ENCODE assay signal across 5 cellular contexts in genomic region chr14:46861753-46862152, GRCh38.
"Had no signal": no experiment of that assay in that cellular context is flagged by ENCODE, and none has a peak within 500 bp of the region (broad histone marks: within the 10 kb centered on the region; RNA-seq: fewer than 3 reads in every experiment).

No MANE protein-coding gene starts in this region.

- DNase-seq: KBM-7, KG1 had no signal

- H3K4me2 ChIP-seq: KMS-11 had no signal

- FAIRE-seq: HTR-8/SVneo had no signal

- H3K9ac ChIP-seq: KMS-11 had no signal

- H3K27ac ChIP-seq: HL-60, KMS-11 had no signal
